14 cellular contexts compared by ENCODE assay signal in the genomic region with DNA sequence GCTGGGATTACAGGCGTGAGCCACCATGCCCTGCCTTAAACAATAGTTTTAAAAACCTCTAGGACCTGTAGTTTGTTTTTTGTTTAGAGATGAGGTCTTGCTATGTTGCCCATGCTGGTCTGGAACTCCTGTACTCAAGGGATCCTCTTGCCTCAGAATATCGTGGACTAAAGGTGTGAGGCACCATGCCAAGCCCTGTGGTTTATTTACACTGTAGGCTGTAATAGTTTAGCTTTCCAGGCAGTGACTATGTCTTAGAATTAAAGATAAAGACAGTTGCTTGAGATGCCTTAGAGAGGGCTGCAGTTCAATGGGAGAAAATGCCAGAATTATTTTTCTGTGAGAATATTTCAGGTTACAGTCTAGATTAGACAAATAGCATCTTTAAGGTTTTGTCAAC.
DNase-seq lines count a peak whose midpoint lies in the region; ATAC-seq and TF ChIP-seq lines count a peak whose summit lies in the region.
"Had no signal": no experiment of that assay in that cellular context is flagged by ENCODE, and none has a peak within 500 bp of the region (broad histone marks: within the 10 kb centered on the region; RNA-seq: fewer than 3 reads in every experiment).

No MANE protein-coding gene starts in this region.

- H3K4me1 ChIP-seq in testis: peaks cover 17% of the 10 kb centered on the region

- POLR2A ChIA-PET in activated CD4-positive, alpha-beta memory T cell treated with anti-CD3 and anti-CD28 coated beads, Interleukin-2, amount 10 ng/mL, durations not matched to agents 7 days and 5 days (lab: Charles Lee): interaction anchor here (0.6 to 0.7 kb wide), 2 partner anchors 43 to 1153 kb away, joined by 3 read pairs; no protein-coding TSS in a partner anchor

- intact Hi-C loops in testis (cut with DNase I; ENCODE audit: low total_unique reads): no loop called here

- H3K27me3 Mint-ChIP-seq in activated naive CD4-positive, alpha-beta T cell treated with anti-CD3 and anti-CD28 coated beads, Interleukin-2, amount 50 U/mL, for 24 hours: no peaks in the 10 kb centered on the region
- H3K27me3 Mint-ChIP-seq in activated CD4-positive, alpha-beta memory T cell treated with anti-CD3 and anti-CD28 coated beads, Interleukin-2, amount 10 ng/mL, durations not matched to agents 7 days and 5 days: no peaks in the 10 kb centered on the region
- no peaks in the 10 kb centered on the region for H3K27me3 Mint-ChIP-seq in stimulated activated naive CD8-positive, alpha-beta T cell treated with anti-CD3 and anti-CD28 coated beads, Interleukin-15, amount 100 ng/mL, for 72 hours

- 56 to 65% methylated on average over 2 of the region's 2 CpGs for WGBS in testis, 2 donors

- ATAC-seq in activated naive CD4-positive, alpha-beta T cell treated with anti-CD3 and anti-CD28 coated beads, Interleukin-2, amount 50 U/mL, for 72 hours: no peak
- no peak for ATAC-seq in stimulated activated naive CD8-positive, alpha-beta T cell treated with anti-CD3 and anti-CD28 coated beads, Interleukin-15, amount 100 ng/mL, for 72 hours
- ATAC-seq in GM18909 (IDR thresholded peaks at IDR 0.05; ENCODE audit: poor library complexity, unreplicated experiment): no peak
- ATAC-seq: upper lobe of right lung had no signal

- H3K9me3 ChIP-seq in testis: no peaks in the 10 kb centered on the region
- H3K9me3 ChIP-seq: upper lobe of right lung had no signal

- H3K27ac ChIP-seq in testis: no peak overlapping the region
- H3K27ac ChIP-seq: upper lobe of right lung had no signal

- H3K36me3 Mint-ChIP-seq in activated naive CD4-positive, alpha-beta T cell treated with anti-CD3 and anti-CD28 coated beads, Interleukin-2, amount 50 U/mL, for 24 hours: peaks cover 2% of the 10 kb centered on the region
- H3K36me3 Mint-ChIP-seq in activated naive CD4-positive, alpha-beta T cell treated with anti-CD3 and anti-CD28 coated beads, Interleukin-2, amount 50 U/mL, for 72 hours: peaks cover 4 to 26% of the 10 kb centered on the region in 2 donors
- peaks cover 24% of the 10 kb centered on the region for H3K36me3 Mint-ChIP-seq in activated CD4-positive, alpha-beta memory T cell treated with anti-CD3 and anti-CD28 coated beads, Interleukin-2, amount 10 ng/mL, durations not matched to agents 7 days and 5 days (ENCODE audit: low read depth)

- no peak overlapping the region for H3K4me3 ChIP-seq in testis
- H3K4me3 ChIP-seq: upper lobe of right lung had no signal

- H3K4me3 Mint-ChIP-seq in activated naive CD4-positive, alpha-beta T cell treated with anti-CD3 and anti-CD28 coated beads, Interleukin-2, amount 50 U/mL, for 24 hours: no peak overlapping the region
- no peak overlapping the region for H3K4me3 Mint-ChIP-seq in activated CD4-positive, alpha-beta memory T cell treated with anti-CD3 and anti-CD28 coated beads, Interleukin-2, amount 10 ng/mL, durations not matched to agents 7 days and 5 days
- H3K4me3 Mint-ChIP-seq in stimulated activated naive CD8-positive, alpha-beta T cell treated with anti-CD3 and anti-CD28 coated beads, Interleukin-15, amount 100 ng/mL, for 72 hours: no peak overlapping the region

- no peak for DNase-seq in activated naive CD4-positive, alpha-beta T cell treated with anti-CD3 and anti-CD28 coated beads, Interleukin-2, amount 50 U/mL, for 72 hours (ENCODE audit: low spot score in 2 of 2)
- DNase-seq in activated CD4-positive, alpha-beta memory T cell treated with anti-CD3 and anti-CD28 coated beads, Interleukin-2, amount 10 ng/mL, durations not matched to agents 7 days and 5 days: no peak
- peak; percentile 70 for DNase-seq in fibroblast of peridontal ligament (ENCODE audit: extremely low read depth)
- DNase-seq in stimulated activated naive CD8-positive, alpha-beta T cell treated with anti-CD3 and anti-CD28 coated beads, Interleukin-15, amount 100 ng/mL, for 72 hours: no peak
- DNase-seq in testis: no peak
- DNase-seq in NCI-H1694 (lab: John Stamatoyannopoulos, UW): no peak
- DNase-seq: effector CD4-positive, alpha-beta T cell; hippocampal formation; mesendoderm; NCI-H446; SHP77; upper lobe of right lung had no signal

- peaks cover 65% of the 10 kb centered on the region for H3K4me1 Mint-ChIP-seq in activated naive CD4-positive, alpha-beta T cell treated with anti-CD3 and anti-CD28 coated beads, Interleukin-2, amount 50 U/mL, for 24 hours
- peaks cover 64% of the 10 kb centered on the region for H3K4me1 Mint-ChIP-seq in activated CD4-positive, alpha-beta memory T cell treated with anti-CD3 and anti-CD28 coated beads, Interleukin-2, amount 10 ng/mL, durations not matched to agents 7 days and 5 days
- peaks cover 71% of the 10 kb centered on the region for H3K4me1 Mint-ChIP-seq in stimulated activated naive CD8-positive, alpha-beta T cell treated with anti-CD3 and anti-CD28 coated beads, Interleukin-15, amount 100 ng/mL, for 72 hours

- TF ChIP-seq CTCF in testis (IDR thresholded peaks at IDR 0.05): no peak

- H3K27me3 ChIP-seq in testis: no peaks in the 10 kb centered on the region
- H3K27me3 ChIP-seq: upper lobe of right lung had no signal

- TF ChIP-seq POLR2A in testis (IDR thresholded peaks at IDR 0.05): no peak

- H3K36me3 ChIP-seq in testis (ENCODE audit: low read depth, missing control alignments): no peaks in the 10 kb centered on the region
- H3K36me3 ChIP-seq: upper lobe of right lung had no signal

- H3K9me3 Mint-ChIP-seq in activated naive CD4-positive, alpha-beta T cell treated with anti-CD3 and anti-CD28 coated beads, Interleukin-2, amount 50 U/mL, for 24 hours: peaks cover 4% of the 10 kb centered on the region
- H3K9me3 Mint-ChIP-seq in activated naive CD4-positive, alpha-beta T cell treated with anti-CD3 and anti-CD28 coated beads, Interleukin-2, amount 50 U/mL, for 72 hours: peaks cover 4 to 9% of the 10 kb centered on the region in 2 donors
- H3K9me3 Mint-ChIP-seq in activated CD4-positive, alpha-beta memory T cell treated with anti-CD3 and anti-CD28 coated beads, Interleukin-2, amount 10 ng/mL, durations not matched to agents 7 days and 5 days: peaks cover 9% of the 10 kb centered on the region
- peaks cover 5 to 8% of the 10 kb centered on the region in 2 donors for H3K9me3 Mint-ChIP-seq in stimulated activated naive CD8-positive, alpha-beta T cell treated with anti-CD3 and anti-CD28 coated beads, Interleukin-15, amount 100 ng/mL, for 72 hours

- CTCF ChIA-PET in activated CD4-positive, alpha-beta memory T cell treated with anti-CD3 and anti-CD28 coated beads, Interleukin-2, amount 10 ng/mL, durations not matched to agents 7 days and 5 days (lab: Charles Lee): interaction anchor here (0.6 kb wide), 1 partner anchor 691 kb away, joined by 3 read pairs; no protein-coding TSS in a partner anchor

- peak overlapping the region; percentile 55 for H3K27ac Mint-ChIP-seq in activated naive CD4-positive, alpha-beta T cell treated with anti-CD3 and anti-CD28 coated beads, Interleukin-2, amount 50 U/mL, for 24 hours
- no peak overlapping the region for H3K27ac Mint-ChIP-seq in activated naive CD4-positive, alpha-beta T cell treated with anti-CD3 and anti-CD28 coated beads, Interleukin-2, amount 50 U/mL, for 72 hours
- peak overlapping the region; percentile 29 for H3K27ac Mint-ChIP-seq in activated CD4-positive, alpha-beta memory T cell treated with anti-CD3 and anti-CD28 coated beads, Interleukin-2, amount 10 ng/mL, durations not matched to agents 7 days and 5 days
- peak overlapping the region; percentile 28 to 86 for H3K27ac Mint-ChIP-seq in stimulated activated naive CD8-positive, alpha-beta T cell treated with anti-CD3 and anti-CD28 coated beads, Interleukin-15, amount 100 ng/mL, for 72 hours

Comparison
In these comparisons a context has a peak if more than half of its experiments do, and no peak if none do; other contexts are left out.
1. H3K27ac Mint-ChIP-seq: peak in activated naive CD4-positive, alpha-beta T cell treated with anti-CD3 and anti-CD28 coated beads, Interleukin-2, amount 50 U/mL, for 24 hours (single experiment), activated CD4-positive, alpha-beta memory T cell treated with anti-CD3 and anti-CD28 coated beads, Interleukin-2, amount 10 ng/mL, durations not matched to agents 7 days and 5 days (single experiment) and stimulated activated naive CD8-positive, alpha-beta T cell treated with anti-CD3 and anti-CD28 coated beads, Interleukin-15, amount 100 ng/mL, for 72 hours (2 of 2); none in activated naive CD4-positive, alpha-beta T cell treated with anti-CD3 and anti-CD28 coated beads, Interleukin-2, amount 50 U/mL, for 72 hours (0 of 2).